In genomic region chr12:58841058-58841798, GRCh38 we compare ENCODE assay signal across 18 cellular contexts.
DNase-seq lines count a peak whose midpoint lies in the region; ATAC-seq and TF ChIP-seq lines count a peak whose summit lies in the region.
"Had no signal": no experiment of that assay in that cellular context is flagged by ENCODE, and none has a peak within 500 bp of the region (broad histone marks: within the 10 kb centered on the region; RNA-seq: fewer than 3 reads in every experiment).

No MANE protein-coding gene starts in this region.

- no peak overlapping the region for H3K4me3 Mint-ChIP-seq in H9
- H3K4me3 Mint-ChIP-seq: activated naive CD8-positive, alpha-beta T cell treated with anti-CD3 and anti-CD28 coated beads, Interleukin-2, amount 10 ng/mL, durations not matched to agents 7 days and 5 days; nephron had no signal

- H3K14ac ChIP-seq in H9 (ENCODE audit: insufficient read depth, low read length): 0 out of 2 replicates have a peak overlapping the region, but pooled peaks have one; percentile 5

- H4K91ac ChIP-seq in H9 (ENCODE audit: insufficient read length, low read depth, low read length): no peak overlapping the region

- H3K36me3 Mint-ChIP-seq in H9 (ENCODE audit: insufficient read depth in 1 of 3, low read depth in 3 of 3): peaks cover 3 to 15% (median 5%) of the 10 kb centered on the region in 3 experiments; a peak in 5 of 7 replicates
- H3K36me3 Mint-ChIP-seq: activated naive CD8-positive, alpha-beta T cell treated with anti-CD3 and anti-CD28 coated beads, Interleukin-2, amount 10 ng/mL, durations not matched to agents 7 days and 5 days had no signal

- H3K4me3 ChIP-seq in WERI-Rb-1 (ENCODE audit: low read depth, low read length): no peak overlapping the region
- no peak overlapping the region for H3K4me3 ChIP-seq in suprapubic skin
- H3K4me3 ChIP-seq in BE2C (ENCODE audit: low read depth, low read length): no peak overlapping the region
- H3K4me3 ChIP-seq: vagina had no signal

- H3K4me1 Mint-ChIP-seq in H9: peaks cover 8 to 9% of the 10 kb centered on the region in 2 experiments; a peak in 2 of 4 replicates
- H3K4me1 Mint-ChIP-seq: activated naive CD8-positive, alpha-beta T cell treated with anti-CD3 and anti-CD28 coated beads, Interleukin-2, amount 10 ng/mL, durations not matched to agents 7 days and 5 days; nephron had no signal

- H3K23ac ChIP-seq in H9 (ENCODE audit: insufficient read length, low read depth, low read length): no peak overlapping the region

- H4K20me1 ChIP-seq in H9 (ENCODE audit: control insufficient read depth, insufficient read depth, insufficient read length): no peaks in the 10 kb centered on the region

- no CpG with 5 or more reads among the region's 15 CpGs for WGBS in H9 (ENCODE audit: extremely low coverage, insufficient read length, low lambda C conversion rate)
- 65% methylated on average over 14 of the region's 15 CpGs for WGBS in suprapubic skin

- H3K27ac ChIP-seq in H9 (ENCODE audit: insufficient read length, low read depth, low read length): no peak overlapping the region
- H3K27ac ChIP-seq in WERI-Rb-1: no peak overlapping the region
- H3K27ac ChIP-seq in suprapubic skin: peak overlapping the region; percentile 50
- H3K27ac ChIP-seq: vagina, VCaP had no signal

- no peak overlapping the region for H3K56ac ChIP-seq in H9 (ENCODE audit: insufficient read length, low read depth, low read length)

- H3K27ac Mint-ChIP-seq in H9: peak overlapping the region in 1 of 3 experiments; percentile 34; a peak in 1 of 7 replicates
- H3K27ac Mint-ChIP-seq: activated naive CD8-positive, alpha-beta T cell treated with anti-CD3 and anti-CD28 coated beads, Interleukin-2, amount 10 ng/mL, durations not matched to agents 7 days and 5 days; nephron had no signal

- TF ChIP-seq EP300 in suprapubic skin (IDR thresholded peaks at IDR 0.05): no peak

- no peaks in the 10 kb centered on the region for H3K79me2 ChIP-seq in H9 (ENCODE audit: insufficient read depth, low read length)

- H3K9me3 ChIP-seq in H9 (ENCODE audit: control insufficient read depth, low read depth, low read length) (no peaks in the 10 kb centered on the region), WERI-Rb-1 (ENCODE audit: severe bottlenecking) (peaks cover 7% of the 10 kb centered on the region), suprapubic skin (no peaks in the 10 kb centered on the region), BE2C (no peaks in the 10 kb centered on the region)
- H3K9me3 ChIP-seq: vagina had no signal

- DNase-seq in H9: peak; percentile 59
- peak; percentile 40 for DNase-seq in WERI-Rb-1
- DNase-seq in islet precursor cell: peak; percentile 66
- DNase-seq in suprapubic skin (ENCODE audit: low spot score in 2 of 2): no peak
- no peak for DNase-seq in BE2C
- DNase-seq in activated effector memory CD4-positive, alpha-beta T cell treated with Interleukin-2 at 50 U/mL for 16 hours: no peak
- DNase-seq: activated CD8-positive, alpha-beta memory T cell treated with anti-CD3 and anti-CD28 coated beads, Interleukin-2, amount 50 U/mL, for 4 hours; activated naive CD8-positive, alpha-beta T cell treated with anti-CD3 and anti-CD28 coated beads, Interleukin-2, amount 10 ng/mL, durations not matched to agents 7 days and 5 days; Karpas-422; MV-4-11; posterior cingulate gyrus; stimulated activated CD4-positive, alpha-beta T cell treated with anti-CD3 and anti-CD28 coated beads, Interleukin-1b, Interleukin-23, amount 100 ng/mL, for 48 hours; T-helper 2 cell had no signal

- H2BK15ac ChIP-seq in H9 (ENCODE audit: low read depth, low read length): no peak overlapping the region

- H2AFZ ChIP-seq in H9 (ENCODE audit: low read length): no peak overlapping the region

- H3T11ph ChIP-seq in H9 (ENCODE audit: low read length): no peak overlapping the region

- H4K5ac ChIP-seq in H9 (ENCODE audit: insufficient read length, low read depth, low read length): no peak overlapping the region

- no peaks in the 10 kb centered on the region for H3K36me3 ChIP-seq in WERI-Rb-1
- H3K36me3 ChIP-seq in suprapubic skin: no peaks in the 10 kb centered on the region
- H3K36me3 ChIP-seq in BE2C: no peaks in the 10 kb centered on the region
- H3K36me3 ChIP-seq: vagina had no signal

- H3K9ac ChIP-seq in H9 (ENCODE audit: extremely low read depth, insufficient read length, low read length): no peak overlapping the region

- no peak overlapping the region for H2BK12ac ChIP-seq in H9 (ENCODE audit: insufficient read length, low read depth, low read length)

- H3K4me1 ChIP-seq in H9 (ENCODE audit: insufficient read depth, low read length): no peaks in the 10 kb centered on the region; the same call in 1 of the 2 replicates
- H3K4me1 ChIP-seq in suprapubic skin: peaks cover 10% of the 10 kb centered on the region
- no peaks in the 10 kb centered on the region for H3K4me1 ChIP-seq in BE2C
- H3K4me1 ChIP-seq: vagina had no signal

- H3K27me3 ChIP-seq in H9 (ENCODE audit: insufficient read depth, low read length) (no peaks in the 10 kb centered on the region), WERI-Rb-1 (ENCODE audit: insufficient read depth, low read depth, severe bottlenecking) (no peaks in the 10 kb centered on the region), suprapubic skin (no peaks in the 10 kb centered on the region), BE2C (no peaks in the 10 kb centered on the region)
- H3K27me3 ChIP-seq: vagina had no signal

- H3K79me1 ChIP-seq in H9 (ENCODE audit: insufficient read depth, low read depth, low read length, poor library complexity, severe bottlenecking): no peaks in the 10 kb centered on the region

- peaks cover 13% of the 10 kb centered on the region in 2 experiments for H3K9me3 Mint-ChIP-seq in H9

- no peak overlapping the region for H2BK5ac ChIP-seq in H9 (ENCODE audit: insufficient read length, low read length)

- TF ChIP-seq POLR2A in suprapubic skin (IDR thresholded peaks at IDR 0.05): no peak

- no peak overlapping the region for H4K8ac ChIP-seq in H9 (replicated peaks; ENCODE audit: insufficient read length, low read depth, low read length)

- no peak overlapping the region for H2AK5ac ChIP-seq in H9 (ENCODE audit: insufficient read length, low read length)

- H3K18ac ChIP-seq in H9 (ENCODE audit: insufficient read length, low read depth, low read length): no peak overlapping the region

- TF ChIP-seq CTCF in H9 (conservative IDR thresholded peaks at IDR 0.05) (no peak), WERI-Rb-1 (IDR thresholded peaks at IDR 0.05; ENCODE audit: low read depth, low read length) (no peak), suprapubic skin (IDR thresholded peaks at IDR 0.05) (no peak), BE2C (IDR thresholded peaks at IDR 0.05; ENCODE audit: low read depth, low read length) (no peak)

- H3K4ac ChIP-seq in H9 (ENCODE audit: low read depth, low read length): no peak overlapping the region

- peaks cover 3% of the 10 kb centered on the region for H3K27me3 Mint-ChIP-seq in H9 (ENCODE audit: low read depth)
- H3K27me3 Mint-ChIP-seq: activated naive CD8-positive, alpha-beta T cell treated with anti-CD3 and anti-CD28 coated beads, Interleukin-2, amount 10 ng/mL, durations not matched to agents 7 days and 5 days had no signal

- no peaks in the 10 kb centered on the region for H3K23me2 ChIP-seq in H9 (ENCODE audit: insufficient read length, low read depth, low read length, poor library complexity, severe bottlenecking)

- no peak overlapping the region for H2BK120ac ChIP-seq in H9 (ENCODE audit: low read depth, low read length, poor library complexity, severe bottlenecking)

- ATAC-seq in HG02623 (IDR thresholded peaks at IDR 0.05; ENCODE audit: unreplicated experiment): no peak
- ATAC-seq: Panc1 had no signal

- H2BK20ac ChIP-seq in H9 (ENCODE audit: low read depth, low read length, poor library complexity, severe bottlenecking): no peak overlapping the region

- H3K4me2 ChIP-seq in H9 (ENCODE audit: insufficient read depth, insufficient read length, low read length): no peak overlapping the region

Comparison
In these comparisons a context has a peak if more than half of its experiments do, and no peak if none do; other contexts are left out.
1. DNase-seq: peak in H9 (single experiment), WERI-Rb-1 (single experiment) and islet precursor cell (single experiment); none in suprapubic skin (0 of 2), BE2C (single experiment) and activated effector memory CD4-positive, alpha-beta T cell treated with Interleukin-2 at 50 U/mL for 16 hours (single experiment).